Comparison of ENCODE assay signal across 8 cellular contexts in genomic region chr1:66445492-66446181, GRCh38.
DNase-seq lines count a peak whose midpoint lies in the region; ATAC-seq, FAIRE-seq and TF ChIP-seq lines count a peak whose summit lies in the region.

No MANE protein-coding gene starts in this region.

- no peaks in the 10 kb centered on the region for H3K9me3 Mint-ChIP-seq in T-helper 1 cell treated with Interleukin-12 subunit alpha and Interleukin-12 subunit beta and Interleukin-4 antibody, amounts not matched to agents 30 μg/mL and 1 μg/mL, for 36 hours
- H3K9me3 Mint-ChIP-seq in osteocyte (ENCODE audit: unreplicated experiment) = no peaks in the 10 kb centered on the region

- H3K36me3 Mint-ChIP-seq in T-helper 1 cell treated with Interleukin-12 subunit alpha and Interleukin-12 subunit beta and Interleukin-4 antibody, amounts not matched to agents 30 μg/mL and 1 μg/mL, for 36 hours (ENCODE audit: low read depth) = no peaks in the 10 kb centered on the region
- H3K36me3 Mint-ChIP-seq in osteocyte (ENCODE audit: unreplicated experiment) = no peaks in the 10 kb centered on the region

- FAIRE-seq in bronchial epithelial cell (lab: Jason Lieb, UNC) (peak; percentile 76), kidney (lab: Jason Lieb, UNC) (no peak)

- TF ChIP-seq CTCF in bronchial epithelial cell (IDR thresholded peaks at IDR 0.05; ENCODE audit: insufficient read depth, low read length, severe bottlenecking) (no peak), osteocyte (IDR thresholded peaks at IDR 0.05) (no peak), kidney (IDR thresholded peaks at IDR 0.05; ENCODE audit: borderline replicate concordance, extremely low read depth, insufficient read depth) (no peak)

- DNase-seq in bronchial epithelial cell (ENCODE audit: low read depth) (no peak), osteocyte (ENCODE audit: extremely low spot score, unreplicated experiment) (no peak), GM03348 (ENCODE audit: low spot score) (no peak), kidney (no peak), middle frontal gyrus (ENCODE audit: extremely low spot score, low spot score) (no peak)

- no peak overlapping the region for H3K27ac ChIP-seq in kidney (ENCODE audit: low read depth in 2 of 2, low read length in 2 of 2)

- no peaks in the 10 kb centered on the region for H3K36me3 ChIP-seq in bronchial epithelial cell (ENCODE audit: control insufficient read depth, insufficient read depth, low read length)
- H3K36me3 ChIP-seq in kidney (ENCODE audit: control insufficient read depth in 1 of 2, insufficient read depth in 2 of 2, low read length in 2 of 2) = no peaks in the 10 kb centered on the region

- intact Hi-C loops in kidney (cut with DNase I) = loop anchor here (5.0 kb wide), 2 partner anchors 193 to 488 kb away; no protein-coding TSS in a partner anchor

- H3K4me3 ChIP-seq in bronchial epithelial cell (ENCODE audit: low read depth, low read length) = no peak overlapping the region
- H3K4me3 ChIP-seq in kidney (ENCODE audit: low read length in 2 of 2) = no peak overlapping the region

- no peaks in the 10 kb centered on the region for H3K4me1 ChIP-seq in kidney (ENCODE audit: control insufficient read depth in 1 of 2, insufficient read depth in 1 of 2, low read depth in 1 of 2, low read length in 2 of 2)

- H3K27ac Mint-ChIP-seq in T-helper 1 cell treated with Interleukin-12 subunit alpha and Interleukin-12 subunit beta and Interleukin-4 antibody, amounts not matched to agents 30 μg/mL and 1 μg/mL, for 36 hours = peak overlapping the region; percentile 94
- H3K27ac Mint-ChIP-seq in osteocyte (ENCODE audit: unreplicated experiment) = peak overlapping the region; percentile 38

- peak overlapping the region; percentile 78 for H3K4me3 Mint-ChIP-seq in T-helper 1 cell treated with Interleukin-12 subunit alpha and Interleukin-12 subunit beta and Interleukin-4 antibody, amounts not matched to agents 30 μg/mL and 1 μg/mL, for 36 hours
- H3K4me3 Mint-ChIP-seq in osteocyte (ENCODE audit: unreplicated experiment) = no peak overlapping the region

- H3K9me3 ChIP-seq in kidney (ENCODE audit: control insufficient read depth in 1 of 2, low read length in 2 of 2) = no peaks in the 10 kb centered on the region

- H3K27me3 ChIP-seq in bronchial epithelial cell (ENCODE audit: control insufficient read depth, insufficient read depth, low read length) = no peaks in the 10 kb centered on the region

- peak; percentile 81 for ATAC-seq in GM18907 (IDR thresholded peaks at IDR 0.05; ENCODE audit: unreplicated experiment)
- peak; percentile 80 for ATAC-seq in HG02938 (IDR thresholded peaks at IDR 0.05; ENCODE audit: unreplicated experiment)

- no peak overlapping the region for H3K9ac ChIP-seq in kidney (ENCODE audit: low read length in 2 of 2)

- H3K27me3 Mint-ChIP-seq in T-helper 1 cell treated with Interleukin-12 subunit alpha and Interleukin-12 subunit beta and Interleukin-4 antibody, amounts not matched to agents 30 μg/mL and 1 μg/mL, for 36 hours (ENCODE audit: low read depth) = peaks cover 12% of the 10 kb centered on the region
- H3K27me3 Mint-ChIP-seq in osteocyte (ENCODE audit: unreplicated experiment) = no peaks in the 10 kb centered on the region

- peaks cover 29% of the 10 kb centered on the region for H3K4me1 Mint-ChIP-seq in T-helper 1 cell treated with Interleukin-12 subunit alpha and Interleukin-12 subunit beta and Interleukin-4 antibody, amounts not matched to agents 30 μg/mL and 1 μg/mL, for 36 hours (ENCODE audit: low read depth)
- peaks cover 58% of the 10 kb centered on the region for H3K4me1 Mint-ChIP-seq in osteocyte (ENCODE audit: unreplicated experiment)
